34 cellular contexts compared by ENCODE assay signal in genomic region chr4:182695842-182696241, GRCh38.
DNase-seq lines count a peak whose midpoint lies in the region; ATAC-seq, FAIRE-seq and TF ChIP-seq lines count a peak whose summit lies in the region.
"Had no signal": no experiment of that assay in that cellular context is flagged by ENCODE, and none has a peak within 500 bp of the region (broad histone marks: within the 10 kb centered on the region; RNA-seq: fewer than 3 reads in every experiment).

No MANE protein-coding gene starts in this region.

- no peak overlapping the region for H3K4me3 ChIP-seq in A549
- no peak overlapping the region for H3K4me3 ChIP-seq in epithelial cell of esophagus (ENCODE audit: low read length)
- H3K4me3 ChIP-seq in MG63: no peak overlapping the region
- H3K4me3 ChIP-seq: adrenal gland, ovary, suprapubic skin had no signal

- no peak for TF ChIP-seq CTCF in A549 (IDR thresholded peaks at IDR 0.05)
- TF ChIP-seq CTCF in HFFc6 (IDR thresholded peaks at IDR 0.05): no peak
- no peak for TF ChIP-seq CTCF in epithelial cell of esophagus (IDR thresholded peaks at IDR 0.05; ENCODE audit: insufficient read depth, low read depth, low read length, missing control alignments)

- no peak overlapping the region for H3K4me2 ChIP-seq in A549

- no peak for DNase-seq in A549 (ENCODE audit: low read depth in 1 of 2, low spot score in 1 of 2)
- DNase-seq in HFFc6: peak; percentile 53
- peak; percentile 13 for DNase-seq in epithelial cell of esophagus (ENCODE audit: low read depth)
- DNase-seq in glomerular visceral epithelial cell (ENCODE audit: extremely low spot score): peak; percentile 16
- DNase-seq in MG63: no peak
- DNase-seq in activated naive CD4-positive, alpha-beta T cell treated with anti-CD3 and anti-CD28 coated beads, Interleukin-2, amount 50 U/mL, for 72 hours (ENCODE audit: low spot score in 2 of 2): no peak
- no peak for DNase-seq in effector memory CD8-positive, alpha-beta T cell
- no peak for DNase-seq in urothelium cell line (ENCODE audit: low spot score)
- DNase-seq: 8988T; activated CD4-positive, alpha-beta memory T cell treated with anti-CD3 and anti-CD28 coated beads for 36 hours; activated CD4-positive, alpha-beta T cell treated with anti-CD3 and anti-CD28 coated beads for 1 hour; activated CD8-positive, alpha-beta memory T cell treated with anti-CD3 and anti-CD28 coated beads, Interleukin-2, amount 50 U/mL, for 4 hours; activated naive CD4-positive, alpha-beta T cell treated with anti-CD3 and anti-CD28 coated beads for 36 hours; adrenal gland; AML-193; CD4-positive, CD25-positive, alpha-beta regulatory T cell; cerebellar nuclear complex; Kasumi-1; MV-4-11; NCI-H1436; NCI-H345; NCI-H69; nephron progenitor cell; ovary; SHP77; small intestine; stimulated activated naive CD4-positive, alpha-beta T cell treated with Interleukin-2 at 50 U/mL for 16 hours had no signal

- FAIRE-seq in A549 (lab: Jason Lieb, UNC) (no peak), urothelium cell line (lab: Jason Lieb, UNC) (no peak)
- FAIRE-seq: endothelial cell of umbilical vein, frontal cortex, H54, small intestine had no signal

- no peak overlapping the region for H3K27ac ChIP-seq in A549
- H3K27ac ChIP-seq: adrenal gland, HL-60, ovary, suprapubic skin had no signal

- no peak for TF ChIP-seq RAD21 in A549 (conservative IDR thresholded peaks at IDR 0.05 in 1 of 2, IDR thresholded peaks at IDR 0.05 in 1 of 2)

- WGBS in A549 (ENCODE audit: missing lambda C conversion rate): 24% methylated on average over 2 of the region's 2 CpGs

- H3K9me3 Mint-ChIP-seq in HFFc6: no peaks in the 10 kb centered on the region
- no peaks in the 10 kb centered on the region for H3K9me3 Mint-ChIP-seq in activated naive CD4-positive, alpha-beta T cell treated with anti-CD3 and anti-CD28 coated beads, Interleukin-2, amount 50 U/mL, for 72 hours
- no peaks in the 10 kb centered on the region for H3K9me3 Mint-ChIP-seq in effector memory CD8-positive, alpha-beta T cell
- H3K9me3 Mint-ChIP-seq: activated CD4-positive, alpha-beta memory T cell treated with anti-CD3 and anti-CD28 coated beads for 36 hours; activated naive CD4-positive, alpha-beta T cell treated with anti-CD3 and anti-CD28 coated beads for 36 hours; activated T-helper 1 cell treated with anti-CD3 and anti-CD28 coated beads, Interleukin-12 subunit alpha, Interleukin-12 subunit beta, Interleukin-2, Interleukin-4 antibody, amounts not matched to agents 30 ng/mL and 10 ng/mL and 1 ng/mL, durations not matched to agents 14 hours and 24 hours and 36 hours; CD4-positive, CD25-positive, alpha-beta regulatory T cell had no signal

- CTCF ChIA-PET in A549 (lab: Yijun Ruan, JAX): no interaction called here

- TF ChIP-seq EP300 in A549 (IDR thresholded peaks at IDR 0.05): no peak

- H3K9me3 ChIP-seq in A549 (no peaks in the 10 kb centered on the region), MG63 (no peaks in the 10 kb centered on the region)
- H3K9me3 ChIP-seq: adrenal gland, ovary, suprapubic skin had no signal

- H3K4me1 Mint-ChIP-seq in HFFc6 (ENCODE audit: low read depth): peaks cover 19% of the 10 kb centered on the region
- no peaks in the 10 kb centered on the region for H3K4me1 Mint-ChIP-seq in effector memory CD8-positive, alpha-beta T cell (ENCODE audit: low read depth in 2 of 2)
- H3K4me1 Mint-ChIP-seq: CD4-positive, CD25-positive, alpha-beta regulatory T cell; nephron progenitor cell had no signal

- H3K27ac Mint-ChIP-seq in HFFc6: peak overlapping the region; percentile 58
- H3K27ac Mint-ChIP-seq in activated naive CD4-positive, alpha-beta T cell treated with anti-CD3 and anti-CD28 coated beads, Interleukin-2, amount 50 U/mL, for 72 hours: no peak overlapping the region
- no peak overlapping the region for H3K27ac Mint-ChIP-seq in effector memory CD8-positive, alpha-beta T cell
- H3K27ac Mint-ChIP-seq: activated CD4-positive, alpha-beta memory T cell treated with anti-CD3 and anti-CD28 coated beads for 36 hours; activated naive CD4-positive, alpha-beta T cell treated with anti-CD3 and anti-CD28 coated beads for 36 hours; activated T-helper 1 cell treated with anti-CD3 and anti-CD28 coated beads, Interleukin-12 subunit alpha, Interleukin-12 subunit beta, Interleukin-2, Interleukin-4 antibody, amounts not matched to agents 30 ng/mL and 10 ng/mL and 1 ng/mL, durations not matched to agents 14 hours and 24 hours and 36 hours; brain; CD4-positive, CD25-positive, alpha-beta regulatory T cell had no signal

- POLR2A ChIA-PET in A549 (lab: Yijun Ruan, JAX): no interaction called here

- H3K36me3 Mint-ChIP-seq in HFFc6 (ENCODE audit: low read depth): peaks cover 17% of the 10 kb centered on the region
- no peaks in the 10 kb centered on the region for H3K36me3 Mint-ChIP-seq in activated naive CD4-positive, alpha-beta T cell treated with anti-CD3 and anti-CD28 coated beads, Interleukin-2, amount 50 U/mL, for 72 hours
- H3K36me3 Mint-ChIP-seq in effector memory CD8-positive, alpha-beta T cell (ENCODE audit: insufficient read depth): no peaks in the 10 kb centered on the region
- H3K36me3 Mint-ChIP-seq: activated CD4-positive, alpha-beta memory T cell treated with anti-CD3 and anti-CD28 coated beads for 36 hours; CD4-positive, CD25-positive, alpha-beta regulatory T cell had no signal

- TF ChIP-seq POLR2A in A549 (IDR thresholded peaks at IDR 0.05; ENCODE audit: low read length): no peak

- H3K27me3 ChIP-seq in MG63: no peaks in the 10 kb centered on the region
- H3K27me3 ChIP-seq: adrenal gland, ovary, suprapubic skin had no signal

- H3K27me3 Mint-ChIP-seq in HFFc6 (ENCODE audit: insufficient read depth): no peaks in the 10 kb centered on the region; the same call in none of the 2 replicates
- H3K27me3 Mint-ChIP-seq in effector memory CD8-positive, alpha-beta T cell: peaks cover 8 to 10% of the 10 kb centered on the region in 2 donors
- H3K27me3 Mint-ChIP-seq: brain; CD4-positive, CD25-positive, alpha-beta regulatory T cell had no signal

- ATAC-seq in A549: no peak
- ATAC-seq in activated naive CD4-positive, alpha-beta T cell treated with anti-CD3 and anti-CD28 coated beads, Interleukin-2, amount 50 U/mL, for 72 hours: no peak
- ATAC-seq in effector memory CD8-positive, alpha-beta T cell (replicated peaks): no peak

- no peaks in the 10 kb centered on the region for H3K36me3 ChIP-seq in MG63
- H3K36me3 ChIP-seq: adrenal gland, ovary, suprapubic skin had no signal

- H3K4me3 Mint-ChIP-seq in HFFc6: no peak overlapping the region
- H3K4me3 Mint-ChIP-seq in effector memory CD8-positive, alpha-beta T cell: no peak overlapping the region
- H3K4me3 Mint-ChIP-seq: activated CD4-positive, alpha-beta memory T cell treated with anti-CD3 and anti-CD28 coated beads for 36 hours; activated naive CD4-positive, alpha-beta T cell treated with anti-CD3 and anti-CD28 coated beads for 36 hours; activated T-helper 1 cell treated with anti-CD3 and anti-CD28 coated beads, Interleukin-12 subunit alpha, Interleukin-12 subunit beta, Interleukin-2, Interleukin-4 antibody, amounts not matched to agents 30 ng/mL and 10 ng/mL and 1 ng/mL, durations not matched to agents 14 hours and 24 hours and 36 hours; brain; CD4-positive, CD25-positive, alpha-beta regulatory T cell; nephron progenitor cell had no signal

- no peaks in the 10 kb centered on the region for H3K4me1 ChIP-seq in A549
- H3K4me1 ChIP-seq: adrenal gland, suprapubic skin had no signal

TF ChIP-seq in A549, 52 proteins besides CTCF, POLR2A, EP300 and RAD21:
- peak; percentile 30 for TF ChIP-seq MAFK (IDR thresholded peaks at IDR 0.05; ENCODE audit: partially characterized antibody)
- no peak for TF ChIP-seq RNF2 (IDR thresholded peaks at IDR 0.05; ENCODE audit: borderline replicate concordance, low read depth)

Comparison
In these comparisons a context has a peak if more than half of its experiments do, and no peak if none do; other contexts are left out.
1. DNase-seq: peak in HFFc6 (single experiment), epithelial cell of esophagus (single experiment) and glomerular visceral epithelial cell (single experiment); none in A549 (0 of 2), MG63 (single experiment), activated naive CD4-positive, alpha-beta T cell treated with anti-CD3 and anti-CD28 coated beads, Interleukin-2, amount 50 U/mL, for 72 hours (0 of 2), effector memory CD8-positive, alpha-beta T cell (0 of 3) and urothelium cell line (single experiment).